In the genomic region with DNA sequence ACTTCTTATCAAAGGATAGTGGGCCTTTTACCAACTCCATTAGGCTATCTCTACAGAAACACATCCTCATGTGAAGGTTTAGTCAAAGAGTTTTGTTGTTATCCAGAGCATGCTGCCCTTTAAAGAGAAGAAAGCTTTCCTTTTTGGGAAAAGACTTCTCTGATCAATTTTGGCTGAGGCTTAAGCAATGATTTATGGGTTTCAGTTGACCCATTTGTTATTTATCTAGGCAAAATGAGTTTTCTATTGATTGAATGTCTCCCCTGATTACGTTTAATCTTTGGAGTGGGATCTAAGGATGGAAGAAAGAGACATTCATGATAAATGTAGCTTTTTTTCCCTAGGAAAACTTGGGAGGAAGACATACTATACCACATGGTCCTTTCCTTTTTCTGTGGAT, we compare ENCODE assay signal across 18 cellular contexts.
DNase-seq lines count a peak whose midpoint lies in the region; ATAC-seq, FAIRE-seq and TF ChIP-seq lines count a peak whose summit lies in the region.
"Had no signal": no experiment of that assay in that cellular context is flagged by ENCODE, and none has a peak within 500 bp of the region (broad histone marks: within the 10 kb centered on the region; RNA-seq: fewer than 3 reads in every experiment).

No MANE protein-coding gene starts in this region.

- H3K4me3 ChIP-seq in ACC112 (ENCODE audit: low read depth, low read length) (no peak overlapping the region), RWPE2 (ENCODE audit: severe bottlenecking) (no peak overlapping the region), astrocyte (ENCODE audit: insufficient read depth, low read depth, low read length) (no peak overlapping the region)
- H3K4me3 ChIP-seq in CD8-positive, alpha-beta memory T cell (ENCODE audit: low read length) = no peak overlapping the region
- H3K4me3 ChIP-seq: GM12878, GM23248, HAP-1 had no signal

- H3K9me3 Mint-ChIP-seq in astrocyte (ENCODE audit: unreplicated experiment) = no peaks in the 10 kb centered on the region
- H3K9me3 Mint-ChIP-seq in CD8-positive, alpha-beta memory T cell = peaks cover 0 to 5% (median 0%) of the 10 kb centered on the region in 5 donors

- H4K20me1 ChIP-seq in astrocyte (ENCODE audit: insufficient read depth, low read length) = no peaks in the 10 kb centered on the region

- peak overlapping the region; percentile 99 for H3K27ac Mint-ChIP-seq in astrocyte (ENCODE audit: unreplicated experiment)
- H3K27ac Mint-ChIP-seq in CD8-positive, alpha-beta memory T cell = no peak overlapping the region
- H3K27ac Mint-ChIP-seq: CD14-positive monocyte; CD4-positive, alpha-beta memory T cell had no signal

- no peak for TF ChIP-seq CTCF in RWPE2 (IDR thresholded peaks at IDR 0.05; ENCODE audit: poor library complexity, severe bottlenecking)
- TF ChIP-seq CTCF in astrocyte (IDR thresholded peaks at IDR 0.05; ENCODE audit: insufficient read depth, low read depth, low read length) = no peak

- DNase-seq in RWPE2 (ENCODE audit: low spot score) = no peak
- no peak for DNase-seq in astrocyte (ENCODE audit: low read depth)
- DNase-seq in retina = peak; percentile 11
- no peak for DNase-seq in CD8-positive, alpha-beta memory T cell
- DNase-seq: AML-193; Calu3; CD4-positive, alpha-beta memory T cell; DMS79 treated with DMSO at 0.1 percent for 48 hours; GM23248; KG1 had no signal

- FAIRE-seq in astrocyte (lab: Jason Lieb, UNC) = peak; percentile 13
- FAIRE-seq: GM12878, HTR-8/SVneo had no signal

- peaks cover 2% of the 10 kb centered on the region for H3K36me3 Mint-ChIP-seq in astrocyte (ENCODE audit: low read depth, unreplicated experiment)
- no peaks in the 10 kb centered on the region for H3K36me3 Mint-ChIP-seq in CD8-positive, alpha-beta memory T cell
- H3K36me3 Mint-ChIP-seq: CD14-positive monocyte; CD4-positive, alpha-beta memory T cell had no signal

- POLR2A ChIA-PET in CD8-positive, alpha-beta memory T cell (lab: Charles Lee) = no interaction called here

- ATAC-seq in RWPE2 (ENCODE audit: low read depth) = no peak
- ATAC-seq in GM21786 (IDR thresholded peaks at IDR 0.05; ENCODE audit: unreplicated experiment) = no peak
- ATAC-seq in HG03196 (IDR thresholded peaks at IDR 0.05; ENCODE audit: unreplicated experiment) = no peak
- no peak for ATAC-seq in GM21360 (IDR thresholded peaks at IDR 0.05; ENCODE audit: unreplicated experiment)
- ATAC-seq: GM12878 had no signal

- peaks cover 37% of the 10 kb centered on the region for H3K4me1 Mint-ChIP-seq in astrocyte (ENCODE audit: low read depth, unreplicated experiment)
- H3K4me1 Mint-ChIP-seq in CD8-positive, alpha-beta memory T cell = no peaks in the 10 kb centered on the region
- H3K4me1 Mint-ChIP-seq: CD14-positive monocyte; CD4-positive, alpha-beta memory T cell had no signal

- H2AFZ ChIP-seq in ACC112 (ENCODE audit: low read length, unreplicated experiment) (no peak overlapping the region), astrocyte (ENCODE audit: low read depth, low read length) (no peak overlapping the region)

- H3K27ac ChIP-seq in ACC112 (ENCODE audit: low read depth, low read length) (peak overlapping the region; percentile 81), RWPE2 (ENCODE audit: poor library complexity, severe bottlenecking) (peak overlapping the region; percentile 100), astrocyte (ENCODE audit: low read depth, low read length) (no peak overlapping the region)
- no peak overlapping the region for H3K27ac ChIP-seq in CD8-positive, alpha-beta memory T cell (ENCODE audit: low read depth, low read length)

- H3K9ac ChIP-seq in astrocyte (ENCODE audit: low read length) = no peak overlapping the region
- H3K9ac ChIP-seq: GM23248 had no signal

- no peaks in the 10 kb centered on the region for H3K27me3 Mint-ChIP-seq in astrocyte (ENCODE audit: low read depth, unreplicated experiment)
- no peaks in the 10 kb centered on the region for H3K27me3 Mint-ChIP-seq in CD8-positive, alpha-beta memory T cell
- H3K27me3 Mint-ChIP-seq: CD4-positive, alpha-beta memory T cell had no signal

- H3K36me3 ChIP-seq in ACC112 (ENCODE audit: insufficient read depth, low read length) (no peaks in the 10 kb centered on the region), RWPE2 (ENCODE audit: low read depth) (no peaks in the 10 kb centered on the region), astrocyte (ENCODE audit: insufficient read depth, low read length) (no peaks in the 10 kb centered on the region)
- H3K36me3 ChIP-seq in CD8-positive, alpha-beta memory T cell (ENCODE audit: insufficient read depth, low read length) = no peaks in the 10 kb centered on the region
- H3K36me3 ChIP-seq: HAP-1 had no signal

- H3K27me3 ChIP-seq in ACC112 (ENCODE audit: insufficient read depth, low read length) = no peaks in the 10 kb centered on the region
- H3K27me3 ChIP-seq in RWPE2 (ENCODE audit: insufficient read depth, poor library complexity, severe bottlenecking) = no peaks in the 10 kb centered on the region
- no peaks in the 10 kb centered on the region for H3K27me3 ChIP-seq in astrocyte (ENCODE audit: insufficient read depth, low read length)
- no peaks in the 10 kb centered on the region for H3K27me3 ChIP-seq in CD8-positive, alpha-beta memory T cell (ENCODE audit: insufficient read depth, low read length, poor library complexity, severe bottlenecking)

- H3K4me3 Mint-ChIP-seq in astrocyte (ENCODE audit: unreplicated experiment) = no peak overlapping the region
- no peak overlapping the region for H3K4me3 Mint-ChIP-seq in CD8-positive, alpha-beta memory T cell
- H3K4me3 Mint-ChIP-seq: CD14-positive monocyte; CD4-positive, alpha-beta memory T cell had no signal

- H3K4me1 ChIP-seq in ACC112 (ENCODE audit: control insufficient read depth, insufficient read depth, low read length, unreplicated experiment) (peaks cover 22% of the 10 kb centered on the region), RWPE2 (ENCODE audit: insufficient read depth, poor library complexity, severe bottlenecking) (peaks cover 34% of the 10 kb centered on the region), astrocyte (ENCODE audit: insufficient read depth, low read length) (peaks cover 12% of the 10 kb centered on the region)
- H3K4me1 ChIP-seq in CD8-positive, alpha-beta memory T cell (ENCODE audit: insufficient read depth, low read length) = no peaks in the 10 kb centered on the region
- H3K4me1 ChIP-seq: HAP-1 had no signal

- CTCF ChIA-PET in CD8-positive, alpha-beta memory T cell (lab: Charles Lee) = no interaction called here

- no peak overlapping the region for H3K4me2 ChIP-seq in astrocyte (ENCODE audit: low read length)

- H3K9me3 ChIP-seq in RWPE2 (ENCODE audit: severe bottlenecking) (no peaks in the 10 kb centered on the region), astrocyte (ENCODE audit: insufficient read depth, low read depth, low read length) (no peaks in the 10 kb centered on the region)
- no peaks in the 10 kb centered on the region for H3K9me3 ChIP-seq in CD8-positive, alpha-beta memory T cell (ENCODE audit: low read length)
- H3K9me3 ChIP-seq: HAP-1 had no signal

- H3K79me2 ChIP-seq in ACC112 (ENCODE audit: control insufficient read depth, insufficient read depth, low read length, unreplicated experiment) (no peaks in the 10 kb centered on the region), astrocyte (ENCODE audit: insufficient read depth, low read length) (no peaks in the 10 kb centered on the region)

Comparison
In these comparisons a context has a peak if more than half of its experiments do, and no peak if none do; other contexts are left out.
1. H3K27ac ChIP-seq: peak in ACC112 (single experiment) and RWPE2 (single experiment); none in astrocyte (single experiment) and CD8-positive, alpha-beta memory T cell (single experiment).